In the genomic region with DNA sequence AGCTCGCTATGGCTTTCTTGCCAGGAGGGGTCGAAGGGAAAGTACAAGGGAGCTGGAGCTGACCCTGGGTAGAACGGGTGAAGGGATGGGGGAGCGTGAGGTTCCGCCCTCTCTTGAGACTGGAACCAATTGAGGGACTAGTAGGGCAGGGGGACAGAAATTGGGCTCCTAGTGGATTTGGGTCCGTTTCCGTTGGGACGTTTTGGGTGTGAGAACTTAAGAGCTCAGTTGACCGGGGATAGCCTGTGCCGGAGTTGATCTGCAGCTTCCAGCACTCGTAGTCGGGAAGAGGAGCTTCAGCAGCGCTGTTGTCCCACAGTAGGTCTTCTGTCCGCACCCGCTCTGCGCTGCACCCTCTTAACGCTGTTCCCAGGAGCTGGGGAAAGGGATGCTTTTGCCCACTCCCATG, we compare ENCODE assay signal across 8 cellular contexts. TPM values are rescaled to one million over a fixed set of nuclear protein-coding genes. Genes with fewer than 3 reads are reported as not detected.
DNase-seq lines count a peak whose midpoint lies in the region; TF ChIP-seq lines count a peak whose summit lies in the region.

No MANE protein-coding gene starts in this region.

- peaks cover 5 to 27% (median 17%) of the 10 kb centered on the region in 4 donors for H3K4me1 ChIP-seq in liver (ENCODE audit: control insufficient read depth in 4 of 4, insufficient read depth in 4 of 4, low read length in 3 of 4)
- peaks cover 4 to 32% (median 28%) of the 10 kb centered on the region in 5 donors for H3K4me1 ChIP-seq in subcutaneous abdominal adipose tissue (ENCODE audit: control insufficient read depth in 5 of 5, insufficient read depth in 5 of 5, low read length in 5 of 5)

- H3K9ac ChIP-seq in liver (ENCODE audit: low read depth in 1 of 2, low read length in 2 of 2), result peak overlapping the region; percentile 8 to 88
- peak overlapping the region; percentile 69 to 92 (median 77) for H3K9ac ChIP-seq in subcutaneous abdominal adipose tissue (ENCODE audit: low read length in 5 of 5)

- peak; percentile 46 for DNase-seq in EH (ENCODE audit: low read depth)
- peak; percentile 41 for DNase-seq in HEK293T (ENCODE audit: extremely low spot score)
- peak; percentile 11 for DNase-seq in RPMI8226
- no peak for DNase-seq in coronary artery (ENCODE audit: low spot score)
- DNase-seq in NCI-H2107 treated with DMSO at 0.1 percent for 48 hours (lab: John Stamatoyannopoulos, UW; ENCODE audit: unreplicated experiment), result no peak
- DNase-seq in posterior vena cava (ENCODE audit: low spot score), result no peak

- intact Hi-C loops in posterior vena cava (cut with DNase I), result loop anchor here in 1 of 2 donors (10.0 kb wide), 1 partner anchor 692 kb away; no protein-coding TSS in a partner anchor

- peak overlapping the region; percentile 98 for H3K4me3 ChIP-seq in coronary artery
- peak overlapping the region; percentile 69 to 95 (median 86) for H3K4me3 ChIP-seq in liver (ENCODE audit: low read depth in 1 of 3, low read length in 3 of 3)
- peak overlapping the region; percentile 72 to 99 (median 96) for H3K4me3 ChIP-seq in subcutaneous abdominal adipose tissue (ENCODE audit: low read depth in 1 of 5, low read length in 5 of 5)

- H3K36me3 ChIP-seq in liver (ENCODE audit: control insufficient read depth in 4 of 4, insufficient read depth in 3 of 4, low read depth in 1 of 4, low read length in 3 of 4) (peaks cover 0 to 12% (median 10%) of the 10 kb centered on the region in 4 donors), subcutaneous abdominal adipose tissue (ENCODE audit: control insufficient read depth in 5 of 5, insufficient read depth in 5 of 5, low read length in 5 of 5) (peaks cover 4 to 34% (median 21%) of the 10 kb centered on the region in 5 donors)

- H3K9me3 ChIP-seq in liver (ENCODE audit: control insufficient read depth in 4 of 4, low read length in 3 of 4), result no peaks in the 10 kb centered on the region
- no peaks in the 10 kb centered on the region for H3K9me3 ChIP-seq in subcutaneous abdominal adipose tissue (ENCODE audit: control insufficient read depth in 5 of 5, low read length in 5 of 5)

- CTCF ChIA-PET in HEK293T (lab: Yijun Ruan, JAX), result interaction anchor here (0.5 to 2.1 kb wide), 7 partner anchors 13 to 887 kb away, joined by 3 to 10 read pairs (median 3); no protein-coding TSS in a partner anchor

- H3K27me3 ChIP-seq in liver (ENCODE audit: control insufficient read depth in 4 of 4, insufficient read depth in 4 of 4, low read length in 3 of 4) (no peaks in the 10 kb centered on the region), subcutaneous abdominal adipose tissue (ENCODE audit: control insufficient read depth in 5 of 5, insufficient read depth in 4 of 5, low read length in 5 of 5) (peaks cover 0 to 5% (median 0%) of the 10 kb centered on the region in 5 donors)

- 2% methylated on average over 17 of the region's 17 CpGs for WGBS in liver

- TF ChIP-seq RAD21 in liver (IDR thresholded peaks at IDR 0.05), result no peak

- TF ChIP-seq CTCF in coronary artery (IDR thresholded peaks at IDR 0.05) (no peak), liver (IDR thresholded peaks at IDR 0.05; ENCODE audit: low read depth, low read length, missing input control) (no peak)

- H3K27ac ChIP-seq in coronary artery, result peak overlapping the region; percentile 75 to 88
- peak overlapping the region; percentile 57 to 73 for H3K27ac ChIP-seq in liver (ENCODE audit: low read depth in 1 of 2, low read length in 2 of 2)
- H3K27ac ChIP-seq in subcutaneous abdominal adipose tissue (ENCODE audit: low read depth, low read length), result peak overlapping the region; percentile 74

- POLR2A ChIA-PET in HEK293T (lab: Yijun Ruan, JAX), result interaction anchor here (0.6 to 5.2 kb wide), 24 partner anchors 9 to 305 kb away, joined by 3 to 69 read pairs (median 4); a partner anchor contains a TSS

TF ChIP-seq in HEK293T, 16 proteins besides CTCF, POLR2A, EP300 and RAD21:
- TF ChIP-seq, protein P1, sequence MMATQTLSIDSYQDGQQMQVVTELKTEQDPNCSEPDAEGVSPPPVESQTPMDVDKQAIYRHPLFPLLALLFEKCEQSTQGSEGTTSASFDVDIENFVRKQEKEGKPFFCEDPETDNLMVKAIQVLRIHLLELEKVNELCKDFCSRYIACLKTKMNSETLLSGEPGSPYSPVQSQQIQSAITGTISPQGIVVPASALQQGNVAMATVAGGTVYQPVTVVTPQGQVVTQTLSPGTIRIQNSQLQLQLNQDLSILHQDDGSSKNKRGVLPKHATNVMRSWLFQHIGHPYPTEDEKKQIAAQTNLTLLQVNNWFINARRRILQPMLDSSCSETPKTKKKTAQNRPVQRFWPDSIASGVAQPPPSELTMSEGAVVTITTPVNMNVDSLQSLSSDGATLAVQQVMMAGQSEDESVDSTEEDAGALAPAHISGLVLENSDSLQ (IDR thresholded peaks at IDR 0.05), result no peak
- TF ChIP-seq L3MBTL2 (conservative IDR thresholded peaks at IDR 0.05) (0 out of 2 replicates have a peak, but pooled peaks have one; percentile 2), FOXA1 (IDR thresholded peaks at IDR 0.05) (no peak)

TF ChIP-seq in liver, 16 proteins besides CTCF, POLR2A, EP300 and RAD21:
- TF ChIP-seq RXRA (IDR thresholded peaks at IDR 0.05) (no peak), TAF1 (conservative IDR thresholded peaks at IDR 0.05) (no peak), JUND (IDR thresholded peaks at IDR 0.05) (no peak), FOXA2 (IDR thresholded peaks at IDR 0.05) (no peak), EGR1 (IDR thresholded peaks at IDR 0.05; ENCODE audit: low read depth in 2 of 2) (no peak), YY1 (IDR thresholded peaks at IDR 0.05) (no peak), HNF4A (conservative IDR thresholded peaks at IDR 0.05) (no peak), GABPA (IDR thresholded peaks at IDR 0.05 in 1 of 2, conservative IDR thresholded peaks at IDR 0.05 in 1 of 2) (no peak), FOXA1 (IDR thresholded peaks at IDR 0.05) (no peak), NR2F2 (IDR thresholded peaks at IDR 0.05) (no peak)
- TF ChIP-seq, protein P2, sequence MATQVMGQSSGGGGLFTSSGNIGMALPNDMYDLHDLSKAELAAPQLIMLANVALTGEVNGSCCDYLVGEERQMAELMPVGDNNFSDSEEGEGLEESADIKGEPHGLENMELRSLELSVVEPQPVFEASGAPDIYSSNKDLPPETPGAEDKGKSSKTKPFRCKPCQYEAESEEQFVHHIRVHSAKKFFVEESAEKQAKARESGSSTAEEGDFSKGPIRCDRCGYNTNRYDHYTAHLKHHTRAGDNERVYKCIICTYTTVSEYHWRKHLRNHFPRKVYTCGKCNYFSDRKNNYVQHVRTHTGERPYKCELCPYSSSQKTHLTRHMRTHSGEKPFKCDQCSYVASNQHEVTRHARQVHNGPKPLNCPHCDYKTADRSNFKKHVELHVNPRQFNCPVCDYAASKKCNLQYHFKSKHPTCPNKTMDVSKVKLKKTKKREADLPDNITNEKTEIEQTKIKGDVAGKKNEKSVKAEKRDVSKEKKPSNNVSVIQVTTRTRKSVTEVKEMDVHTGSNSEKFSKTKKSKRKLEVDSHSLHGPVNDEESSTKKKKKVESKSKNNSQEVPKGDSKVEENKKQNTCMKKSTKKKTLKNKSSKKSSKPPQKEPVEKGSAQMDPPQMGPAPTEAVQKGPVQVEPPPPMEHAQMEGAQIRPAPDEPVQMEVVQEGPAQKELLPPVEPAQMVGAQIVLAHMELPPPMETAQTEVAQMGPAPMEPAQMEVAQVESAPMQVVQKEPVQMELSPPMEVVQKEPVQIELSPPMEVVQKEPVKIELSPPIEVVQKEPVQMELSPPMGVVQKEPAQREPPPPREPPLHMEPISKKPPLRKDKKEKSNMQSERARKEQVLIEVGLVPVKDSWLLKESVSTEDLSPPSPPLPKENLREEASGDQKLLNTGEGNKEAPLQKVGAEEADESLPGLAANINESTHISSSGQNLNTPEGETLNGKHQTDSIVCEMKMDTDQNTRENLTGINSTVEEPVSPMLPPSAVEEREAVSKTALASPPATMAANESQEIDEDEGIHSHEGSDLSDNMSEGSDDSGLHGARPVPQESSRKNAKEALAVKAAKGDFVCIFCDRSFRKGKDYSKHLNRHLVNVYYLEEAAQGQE (IDR thresholded peaks at IDR 0.05), result no peak
- TF ChIP-seq, protein P3, sequence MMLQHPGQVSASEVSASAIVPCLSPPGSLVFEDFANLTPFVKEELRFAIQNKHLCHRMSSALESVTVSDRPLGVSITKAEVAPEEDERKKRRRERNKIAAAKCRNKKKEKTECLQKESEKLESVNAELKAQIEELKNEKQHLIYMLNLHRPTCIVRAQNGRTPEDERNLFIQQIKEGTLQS (IDR thresholded peaks at IDR 0.05), result no peak
- TF ChIP-seq, protein P4, sequence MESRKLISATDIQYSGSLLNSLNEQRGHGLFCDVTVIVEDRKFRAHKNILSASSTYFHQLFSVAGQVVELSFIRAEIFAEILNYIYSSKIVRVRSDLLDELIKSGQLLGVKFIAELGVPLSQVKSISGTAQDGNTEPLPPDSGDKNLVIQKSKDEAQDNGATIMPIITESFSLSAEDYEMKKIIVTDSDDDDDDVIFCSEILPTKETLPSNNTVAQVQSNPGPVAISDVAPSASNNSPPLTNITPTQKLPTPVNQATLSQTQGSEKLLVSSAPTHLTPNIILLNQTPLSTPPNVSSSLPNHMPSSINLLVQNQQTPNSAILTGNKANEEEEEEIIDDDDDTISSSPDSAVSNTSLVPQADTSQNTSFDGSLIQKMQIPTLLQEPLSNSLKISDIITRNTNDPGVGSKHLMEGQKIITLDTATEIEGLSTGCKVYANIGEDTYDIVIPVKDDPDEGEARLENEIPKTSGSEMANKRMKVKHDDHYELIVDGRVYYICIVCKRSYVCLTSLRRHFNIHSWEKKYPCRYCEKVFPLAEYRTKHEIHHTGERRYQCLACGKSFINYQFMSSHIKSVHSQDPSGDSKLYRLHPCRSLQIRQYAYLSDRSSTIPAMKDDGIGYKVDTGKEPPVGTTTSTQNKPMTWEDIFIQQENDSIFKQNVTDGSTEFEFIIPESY (IDR thresholded peaks at IDR 0.05), result no peak
- TF ChIP-seq, protein P5, sequence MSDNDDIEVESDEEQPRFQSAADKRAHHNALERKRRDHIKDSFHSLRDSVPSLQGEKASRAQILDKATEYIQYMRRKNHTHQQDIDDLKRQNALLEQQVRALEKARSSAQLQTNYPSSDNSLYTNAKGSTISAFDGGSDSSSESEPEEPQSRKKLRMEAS (IDR thresholded peaks at IDR 0.05), result no peak

RNA-seq across cellular contexts. Expression of a gene that starts 0.5 kb away (rescaled TPM):
- 10 to 100 TPM; 10.5 to 12.0 TPM for total RNA-seq in liver
- polyA plus RNA-seq in liver, result 1 to 10 TPM; 2.2 to 6.7 TPM
- total RNA-seq in posterior vena cava, result 10 to 100 TPM; 14.7 to 15.2 TPM

RNA-seq across cellular contexts. Expression of a gene that starts 0.7 kb away (rescaled TPM):
- total RNA-seq in liver, result 10 to 100 TPM; 15.9 to 18.4 TPM
- polyA plus RNA-seq in liver, result 10 to 100 TPM; 95.9 to 96.9 TPM
- total RNA-seq in posterior vena cava, result 10 to 100 TPM; 53.7 to 72.7 TPM

RNA-seq across cellular contexts. Expression of a gene that starts 2.8 kb away (rescaled TPM):
- total RNA-seq in liver (under 1 TPM; 0.23 to 0.67 TPM), posterior vena cava (1 to 10 TPM; 1.2 to 2.2 TPM)
- polyA plus RNA-seq in liver, result under 1 TPM; 0.42 to 0.43 TPM

RNA-seq across cellular contexts. Expression of a gene that starts 16.4 kb away (rescaled TPM):
- total RNA-seq in liver (1 to 10 TPM in 1 of 2 donors, under 1 TPM in 1; 0.33 to 1.4 TPM), posterior vena cava (1 to 10 TPM; 1.1 to 1.5 TPM)
- polyA plus RNA-seq in liver, result under 1 TPM; 0.17 to 0.31 TPM

RNA-seq across cellular contexts. Expression of a gene that starts 43.9 kb away (rescaled TPM):
- total RNA-seq in liver (10 to 100 TPM; 11.0 to 14.4 TPM), posterior vena cava (100 to 1,000 TPM in 1 of 2 donors, 10 to 100 TPM in 1; 67.4 to 105 TPM)
- polyA plus RNA-seq in liver, result 1 to 10 TPM; 1.9 to 3.4 TPM

Comparison
In these comparisons a context has a peak if more than half of its experiments do, and no peak if none do; other contexts are left out.
1. DNase-seq: peak in EH (single experiment), HEK293T (single experiment) and RPMI8226 (single experiment); none in coronary artery (single experiment), NCI-H2107 treated with DMSO at 0.1 percent for 48 hours (single experiment) and posterior vena cava (single experiment).
2. Peak in every context shown above with its lines, with median percentiles within 50 percentile points of each other: H3K27ac ChIP-seq and H3K4me3 ChIP-seq.